Comparison of ENCODE assay signal across 9 cellular contexts in the genomic region with DNA sequence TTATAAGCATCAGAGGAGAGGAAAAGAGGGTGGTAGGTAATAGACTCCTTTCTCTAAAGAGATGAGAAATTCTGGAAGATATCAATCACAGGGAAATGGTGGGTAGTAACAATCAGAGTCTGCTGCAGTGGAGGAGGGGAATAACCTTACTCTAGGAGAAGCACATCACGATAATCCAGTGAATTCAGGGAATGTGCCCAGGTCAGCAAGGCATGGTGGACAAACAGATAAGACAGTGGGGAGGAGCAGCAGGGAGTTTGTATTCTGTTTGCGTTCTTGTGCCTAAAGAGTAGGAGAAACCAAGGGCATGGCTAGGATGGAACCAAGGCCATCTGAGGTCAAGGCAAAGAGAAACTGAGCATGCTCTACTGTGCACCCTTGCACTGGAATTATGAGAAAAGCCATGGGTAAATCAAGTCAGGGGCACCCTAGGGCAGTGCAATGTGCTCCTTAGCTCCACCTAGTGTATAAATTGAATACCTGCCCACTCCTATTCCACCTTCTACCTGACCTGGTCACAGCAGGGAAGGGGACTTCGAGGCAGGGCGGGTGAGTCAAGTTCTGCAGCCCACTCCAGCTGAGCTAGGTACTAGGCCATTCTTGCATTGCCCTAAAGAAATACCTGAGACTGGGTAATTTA. TPM values are rescaled to one million over a fixed set of nuclear protein-coding genes. Genes with fewer than 3 reads are reported as not detected.
DNase-seq lines count a peak whose midpoint lies in the region; ATAC-seq and TF ChIP-seq lines count a peak whose summit lies in the region.
"Had no signal": no experiment of that assay in that cellular context is flagged by ENCODE, and none has a peak within 500 bp of the region (broad histone marks: within the 10 kb centered on the region; RNA-seq: fewer than 3 reads in every experiment).

No MANE protein-coding gene starts in this region.

- H4K91ac ChIP-seq in mesenchymal stem cell (ENCODE audit: low read length): no peak overlapping the region

- H2AFZ ChIP-seq in DND-41 (ENCODE audit: low read depth, low read length) (no peak overlapping the region), HCT116 (ENCODE audit: low read depth, low read length, poor library complexity, severe bottlenecking) (no peak overlapping the region), mesenchymal stem cell (ENCODE audit: low read depth, low read length) (no peak overlapping the region)

- H3K27me3 ChIP-seq in DND-41 (ENCODE audit: insufficient read depth, low read length, poor library complexity) (no peaks in the 10 kb centered on the region), HCT116 (ENCODE audit: insufficient read depth, low read length) (no peaks in the 10 kb centered on the region), WERI-Rb-1 (ENCODE audit: insufficient read depth, low read depth, severe bottlenecking) (no peaks in the 10 kb centered on the region), left lung (no peaks in the 10 kb centered on the region), mesenchymal stem cell (ENCODE audit: control insufficient read depth in 1 of 2, insufficient read depth in 1 of 2, low read length in 2 of 2) (peaks cover 0 to 13% of the 10 kb centered on the region in 2 experiments), gastroesophageal sphincter (no peaks in the 10 kb centered on the region)

- H3K14ac ChIP-seq in mesenchymal stem cell (ENCODE audit: low read length in 2 of 2): no peak overlapping the region

- no peak overlapping the region for H2BK5ac ChIP-seq in mesenchymal stem cell (ENCODE audit: low read depth, low read length, poor library complexity, severe bottlenecking)

- no peak overlapping the region for H2BK120ac ChIP-seq in mesenchymal stem cell (ENCODE audit: low read depth, low read length)

- H3K36me3 ChIP-seq in DND-41 (ENCODE audit: insufficient read depth, low read length) (no peaks in the 10 kb centered on the region), HCT116 (ENCODE audit: control insufficient read depth in 1 of 2, insufficient read depth in 2 of 2, low read length in 2 of 2) (no peaks in the 10 kb centered on the region), WERI-Rb-1 (no peaks in the 10 kb centered on the region), left lung (no peaks in the 10 kb centered on the region), mesenchymal stem cell (ENCODE audit: control insufficient read depth in 1 of 2, insufficient read depth in 2 of 2, low read depth in 1 of 2, low read length in 2 of 2) (no peaks in the 10 kb centered on the region), gastroesophageal sphincter (no peaks in the 10 kb centered on the region)

- no peak overlapping the region for H2AK5ac ChIP-seq in mesenchymal stem cell (ENCODE audit: low read length, severe bottlenecking)

- CTCF ChIA-PET in HCT116 (lab: Charles Lee): interaction anchor here (0.7 to 1.4 kb wide), 4 partner anchors 9 to 605 kb away, joined by 3 to 4 read pairs (median 3); no protein-coding TSS in a partner anchor

- H3K9me2 ChIP-seq in HCT116 (ENCODE audit: insufficient read depth): no peaks in the 10 kb centered on the region

- intact Hi-C loops in HCT116 (cut with micrococcal nuclease): no loop called here
- intact Hi-C loops in left lung (cut with DNase I): no loop called here

- RAD21 ChIA-PET in HCT116 (lab: Charles Lee; ENCODE audit: low non-redundant PET in 1 of 2, low total read pairs in 2 of 2, uncharacterized antibody in 2 of 2, unreplicated experiment in 2 of 2): no interaction called here

- no peak for DNase-seq in DND-41
- no peak for DNase-seq in HCT116 (ENCODE audit: low read depth, low spot score)
- no peak for DNase-seq in WERI-Rb-1
- DNase-seq in left lung: no peak
- no peak for DNase-seq in HCEC 1CT
- DNase-seq in mesenchymal stem cell: no peak
- no peak for DNase-seq in stimulated activated CD4-positive, alpha-beta T cell treated with anti-CD3 and anti-CD28 coated beads, Interleukin-1b, Interleukin-23, amount 100 ng/mL, for 48 hours
- DNase-seq: NCI-H774 had no signal

- H3K9ac ChIP-seq in DND-41 (ENCODE audit: low read depth, low read length) (no peak overlapping the region), HCT116 (ENCODE audit: low read length) (no peak overlapping the region), mesenchymal stem cell (ENCODE audit: low read length) (no peak overlapping the region)

- no peaks in the 10 kb centered on the region for H3K9me3 ChIP-seq in DND-41 (ENCODE audit: insufficient read depth, low read length, severe bottlenecking)
- H3K9me3 ChIP-seq in HCT116 (ENCODE audit: control insufficient read depth in 1 of 2, insufficient read depth in 1 of 2, low read depth in 1 of 2, low read length in 2 of 2): no peaks in the 10 kb centered on the region
- H3K9me3 ChIP-seq in WERI-Rb-1 (ENCODE audit: severe bottlenecking): no peaks in the 10 kb centered on the region
- no peaks in the 10 kb centered on the region for H3K9me3 ChIP-seq in left lung
- no peaks in the 10 kb centered on the region for H3K9me3 ChIP-seq in mesenchymal stem cell (ENCODE audit: control insufficient read depth, low read length)
- H3K9me3 ChIP-seq in gastroesophageal sphincter: no peaks in the 10 kb centered on the region

- H3K27ac ChIP-seq in DND-41 (ENCODE audit: low read length) (no peak overlapping the region), HCT116 (ENCODE audit: low read depth, low read length) (no peak overlapping the region), WERI-Rb-1 (no peak overlapping the region), left lung (no peak overlapping the region), mesenchymal stem cell (ENCODE audit: low read length, poor library complexity, severe bottlenecking) (no peak overlapping the region), gastroesophageal sphincter (no peak overlapping the region)

- 0 out of 2 replicates have a peak, but pooled peaks have one; percentile 4 for TF ChIP-seq RAD21 in HCT116 (IDR thresholded peaks at IDR 0.05; ENCODE audit: low read depth)

- 84% methylated on average over 4 of the region's 4 CpGs for WGBS in mesenchymal stem cell
- 74 to 94% methylated on average over 2 to 4 of the region's 4 CpGs for WGBS in gastroesophageal sphincter (ENCODE audit: low coverage in 1 of 2), 2 donors

- no peaks in the 10 kb centered on the region for H3K79me1 ChIP-seq in mesenchymal stem cell (replicated peaks; ENCODE audit: low read length, poor library complexity, severe bottlenecking)

- H3K4me1 ChIP-seq in DND-41 (ENCODE audit: insufficient read depth, low read length) (no peaks in the 10 kb centered on the region), HCT116 (ENCODE audit: control insufficient read depth in 1 of 2, insufficient read depth in 2 of 2, low read length in 2 of 2) (no peaks in the 10 kb centered on the region), left lung (no peaks in the 10 kb centered on the region), mesenchymal stem cell (ENCODE audit: control insufficient read depth, insufficient read depth, low read depth, low read length) (no peaks in the 10 kb centered on the region), gastroesophageal sphincter (peaks cover 0 to 8% (median 0%) of the 10 kb centered on the region in 3 donors)

- H4K20me1 ChIP-seq in DND-41 (ENCODE audit: insufficient read depth, low read length) (no peaks in the 10 kb centered on the region), HCT116 (ENCODE audit: insufficient read depth) (no peaks in the 10 kb centered on the region)

- H3K23ac ChIP-seq in mesenchymal stem cell (ENCODE audit: low read length in 2 of 2): no peak overlapping the region

- H2BK15ac ChIP-seq in mesenchymal stem cell (ENCODE audit: low read depth, poor library complexity, severe bottlenecking): no peak overlapping the region

- POLR2A ChIA-PET in HCT116 (lab: Charles Lee): no interaction called here

- no peak overlapping the region for H3K4ac ChIP-seq in mesenchymal stem cell (ENCODE audit: low read depth in 1 of 2, low read length in 2 of 2)

- TF ChIP-seq POLR2A in HCT116 (IDR thresholded peaks at IDR 0.05; ENCODE audit: borderline replicate concordance, extremely low read depth, insufficient read depth, insufficient read length) (no peak), gastroesophageal sphincter (IDR thresholded peaks at IDR 0.05) (no peak)

- H3K4me3 ChIP-seq in DND-41 (ENCODE audit: low read depth in 1 of 2, low read length in 2 of 2) (no peak overlapping the region), HCT116 (replicated peaks in 1 of 2; ENCODE audit: low read depth in 1 of 2, low read length in 2 of 2) (no peak overlapping the region), WERI-Rb-1 (ENCODE audit: low read depth, low read length) (no peak overlapping the region), left lung (no peak overlapping the region), mesenchymal stem cell (ENCODE audit: insufficient read depth in 1 of 2, low read depth in 1 of 2, low read length in 2 of 2) (no peak overlapping the region), gastroesophageal sphincter (no peak overlapping the region)

- no peak overlapping the region for H4K8ac ChIP-seq in mesenchymal stem cell (ENCODE audit: low read length)

- no peak overlapping the region for H2BK12ac ChIP-seq in mesenchymal stem cell (ENCODE audit: low read length in 2 of 2)

- TF ChIP-seq CTCF in DND-41 (IDR thresholded peaks at IDR 0.05; ENCODE audit: borderline replicate concordance, extremely low read depth, low read length, poor library complexity, severe bottlenecking): peak; percentile 48
- TF ChIP-seq CTCF in HCT116 (IDR thresholded peaks at IDR 0.05 in 2 of 3, conservative IDR thresholded peaks at IDR 0.05 in 1 of 3; ENCODE audit: borderline replicate concordance in 1 of 3, insufficient read depth in 1 of 3, low read depth in 2 of 3, low read length in 2 of 3): peak; percentile 5 to 75 (median 58); a peak in 5 of 6 replicates
- peak; percentile 85 for TF ChIP-seq CTCF in WERI-Rb-1 (IDR thresholded peaks at IDR 0.05; ENCODE audit: low read depth, low read length)
- peak in 1 of 2 donors; percentile 15 for TF ChIP-seq CTCF in left lung (IDR thresholded peaks at IDR 0.05)
- TF ChIP-seq CTCF in gastroesophageal sphincter (IDR thresholded peaks at IDR 0.05): no peak

- BruUV-seq in HCT116 (replicated peaks; lab: Mats Ljungman, UMichigan): no TSS peak

- H3K79me2 ChIP-seq in DND-41 (ENCODE audit: insufficient read depth, low read length): no peaks in the 10 kb centered on the region
- H3K79me2 ChIP-seq in HCT116 (ENCODE audit: insufficient read depth, low read length): no peaks in the 10 kb centered on the region

- H3K4me2 ChIP-seq in DND-41 (ENCODE audit: insufficient read depth, low read length) (no peak overlapping the region), HCT116 (ENCODE audit: low read length) (no peak overlapping the region), mesenchymal stem cell (ENCODE audit: low read length, poor library complexity, severe bottlenecking) (no peak overlapping the region)

- no peak overlapping the region for H3K18ac ChIP-seq in mesenchymal stem cell (ENCODE audit: low read depth in 1 of 2, low read length in 2 of 2)

- TF ChIP-seq EP300 in gastroesophageal sphincter (IDR thresholded peaks at IDR 0.05): no peak

- ATAC-seq in DND-41 (ENCODE audit: insufficient read depth, low read depth): peak; percentile 55; the same call in 1 of the 3 replicates
- ATAC-seq in HCT116: peak; percentile 97
- ATAC-seq in left lung: peak; percentile 60
- no peak for ATAC-seq in gastroesophageal sphincter

RNA-seq across cellular contexts. Expression of gene RETREG1, which starts 31.6 kb away (rescaled TPM):
- total RNA-seq in HCT116 (2021; ENCODE audit: unreplicated experiment): 6.0 TPM
- 3.0 and 3.7 TPM in 2 replicates for polyA plus RNA-seq in HCT116 (2012)
- total RNA-seq in left lung: 10 to 100 TPM; 14.9 to 26.0 TPM
- polyA plus RNA-seq in mesenchymal stem cell (2013, experiment 1 of 2): 0.04 TPM
- polyA plus RNA-seq in mesenchymal stem cell (2013, experiment 2 of 2): 0.12 TPM
- total RNA-seq in gastroesophageal sphincter: 10 to 100 TPM in 3 of 4 donors, 1 to 10 TPM in 1; 7.3 to 21.3 (median 15.7) TPM

Comparison
In these comparisons a context has a peak if more than half of its experiments do, and no peak if none do; other contexts are left out.
1. CTCF ChIP-seq: peak in DND-41 (single experiment), HCT116 (3 of 3) and WERI-Rb-1 (single experiment); none in gastroesophageal sphincter (0 of 4).